ENCODE assay signal across 1 cellular context in the genomic region with DNA sequence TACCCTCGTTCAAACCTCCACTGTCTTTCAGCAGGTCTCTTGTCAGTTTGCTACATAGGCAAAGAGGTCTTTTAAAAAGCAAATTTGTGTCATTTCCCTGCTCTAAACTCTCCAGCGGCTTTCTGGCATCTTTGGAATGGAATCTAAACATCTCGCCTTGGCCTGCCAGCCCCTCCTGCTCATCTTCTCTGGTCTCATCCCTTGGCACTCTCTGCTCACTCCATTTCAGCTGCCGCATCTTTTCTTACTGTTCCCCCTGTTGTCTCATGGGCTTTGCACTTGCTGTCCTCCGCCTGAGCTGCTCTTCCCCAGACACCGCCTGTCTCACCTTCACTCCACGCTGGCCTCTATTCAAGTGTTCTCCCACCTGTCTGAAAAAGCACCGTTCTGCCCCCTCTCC.
TF ChIP-seq lines count a peak whose summit lies in the region.

No MANE protein-coding gene starts in this region.

TF ChIP-seq in IMR-90, 13 proteins besides CTCF, POLR2A, EP300 and RAD21:
- no peak for TF ChIP-seq MAZ (IDR thresholded peaks at IDR 0.05; ENCODE audit: borderline replicate concordance, low read depth, low read length)
